ENCODE assay signal across 17 cellular contexts in genomic region chrX:154473683-154474082, GRCh38.
"Had no signal": no experiment of that assay in that cellular context is flagged by ENCODE, and none has a peak within 500 bp of the region (broad histone marks: within the 10 kb centered on the region; RNA-seq: fewer than 3 reads in every experiment).

No MANE protein-coding gene starts in this region.

- H3K4me3 Mint-ChIP-seq: endodermal cell; naive B cell; nephron; stimulated activated naive CD8-positive, alpha-beta T cell treated with anti-CD3 and anti-CD28 coated beads, Interleukin-15, Interleukin-2, amounts not matched to agents 100 ng/mL and 50 ng/mL, for 24 hours had no signal

- H3K4me1 Mint-ChIP-seq: endodermal cell had no signal

- H3K9me3 Mint-ChIP-seq: stimulated activated naive CD8-positive, alpha-beta T cell treated with anti-CD3 and anti-CD28 coated beads, Interleukin-15, Interleukin-2, amounts not matched to agents 100 ng/mL and 50 ng/mL, for 24 hours had no signal

- H3K36me3 Mint-ChIP-seq: naive B cell had no signal

- H3K27ac ChIP-seq: colonic mucosa, foreskin keratinocyte, hepatocyte, spleen, testis, tibial nerve, upper lobe of right lung, vagina had no signal

- H3K27ac Mint-ChIP-seq: endodermal cell, nephron had no signal

- ATAC-seq: foreskin keratinocyte, left cardiac atrium, sciatic nerve, upper lobe of right lung had no signal

- DNase-seq: colonic mucosa; dermis blood vessel endothelial cell; endodermal cell; foreskin keratinocyte; left cardiac atrium; mesendoderm; naive B cell; spleen; stimulated activated CD4-positive, alpha-beta T cell treated with anti-CD3 and anti-CD28 coated beads, Interleukin-2, amount 100 ng/mL, for 24 hours; testis; upper lobe of right lung had no signal

- H3K27me3 Mint-ChIP-seq: naive B cell; stimulated activated naive CD8-positive, alpha-beta T cell treated with anti-CD3 and anti-CD28 coated beads, Interleukin-15, Interleukin-2, amounts not matched to agents 100 ng/mL and 50 ng/mL, for 24 hours had no signal
